ENCODE assay signal across 8 cellular contexts in the genomic region with DNA sequence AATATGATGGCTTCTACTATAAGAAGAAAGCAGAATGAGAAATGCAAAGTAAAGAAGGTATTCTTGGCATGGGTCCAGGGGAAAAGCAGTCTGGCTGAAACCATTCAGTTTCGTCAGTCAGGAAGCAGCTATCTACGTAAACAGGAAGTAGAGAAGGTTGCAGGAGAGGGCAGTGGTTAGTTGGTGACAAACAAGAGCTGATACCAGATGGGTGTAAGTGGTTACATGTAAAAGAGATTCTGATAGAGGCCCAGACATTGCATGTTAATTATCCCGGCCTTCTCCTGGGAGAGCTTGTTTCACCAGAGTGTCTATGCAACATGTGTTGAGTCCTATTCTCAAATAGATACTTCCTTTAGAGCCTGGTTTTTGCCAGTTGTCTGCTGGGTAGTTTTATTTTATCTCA. TPM values are rescaled to one million over a fixed set of nuclear protein-coding genes. Genes with fewer than 3 reads are reported as not detected.
A peak's percentile ranks its signal among the peaks of the same experiment; 100 is the strongest.
DNase-seq lines count a peak whose midpoint lies in the region; ATAC-seq and TF ChIP-seq lines count a peak whose summit lies in the region.

No MANE protein-coding gene starts in this region.

- H3K27ac Mint-ChIP-seq in IgD-negative memory B cell (peak overlapping the region; percentile 30 to 94 (median 71)), T-cell (peak overlapping the region; percentile 88 to 93), progenitor cell of endocrine pancreas (no peak overlapping the region)

- H3K27me3 ChIP-seq in DND-41 (ENCODE audit: insufficient read depth, low read length, poor library complexity) (no peaks in the 10 kb centered on the region), brain microvascular endothelial cell (replicated peaks) (no peaks in the 10 kb centered on the region), muscle layer of duodenum (ENCODE audit: low read depth, low read length) (no peaks in the 10 kb centered on the region), H7 (ENCODE audit: control insufficient read depth, insufficient read depth, low read length) (no peaks in the 10 kb centered on the region)

- peak overlapping the region; percentile 49 for H3K9ac ChIP-seq in DND-41 (ENCODE audit: low read depth, low read length)

- CTCF ChIA-PET in T-cell (lab: Charles Lee), result interaction anchor here (0.5 to 2.3 kb wide), 22 partner anchors 9 to 329 kb away, joined by 3 to 28 read pairs (median 4); partner anchors contain the start of genes PDE3B (in 1 of the 2) and PSMA1 (in 1 of the 2)

- H3K9me3 ChIP-seq in DND-41 (ENCODE audit: insufficient read depth, low read length, severe bottlenecking) (no peaks in the 10 kb centered on the region), muscle layer of duodenum (ENCODE audit: control insufficient read depth in 1 of 2, low read length in 2 of 2) (no peaks in the 10 kb centered on the region)

- H3K4me1 Mint-ChIP-seq in IgD-negative memory B cell, result peaks cover 10 to 32% (median 29%) of the 10 kb centered on the region in 3 donors
- peaks cover 60 to 71% (median 68%) of the 10 kb centered on the region in 3 donors for H3K4me1 Mint-ChIP-seq in T-cell
- peaks cover 9% of the 10 kb centered on the region for H3K4me1 Mint-ChIP-seq in progenitor cell of endocrine pancreas (ENCODE audit: low read depth)

- peaks cover 2% of the 10 kb centered on the region for H3K36me3 Mint-ChIP-seq in IgD-negative memory B cell
- H3K36me3 Mint-ChIP-seq in T-cell, result peaks cover 46% of the 10 kb centered on the region
- peaks cover 17% of the 10 kb centered on the region for H3K36me3 Mint-ChIP-seq in progenitor cell of endocrine pancreas (ENCODE audit: insufficient read depth)

- H3K4me3 ChIP-seq in DND-41 (ENCODE audit: low read depth in 1 of 2, low read length in 2 of 2) (peak overlapping the region in 1 of 2 experiments; percentile 11; a peak in 2 of 4 replicates), brain microvascular endothelial cell (ENCODE audit: low read depth, low read length) (no peak overlapping the region), muscle layer of duodenum (ENCODE audit: low read depth in 1 of 2, low read length in 2 of 2) (no peak overlapping the region), H7 (ENCODE audit: insufficient read depth, low read depth, low read length) (no peak overlapping the region)

- TF ChIP-seq CTCF in DND-41 (IDR thresholded peaks at IDR 0.05; ENCODE audit: borderline replicate concordance, extremely low read depth, low read length, poor library complexity, severe bottlenecking) (peak; percentile 32), brain microvascular endothelial cell (IDR thresholded peaks at IDR 0.05; ENCODE audit: low read depth, low read length, missing control alignments) (no peak), progenitor cell of endocrine pancreas (IDR thresholded peaks at IDR 0.05; ENCODE audit: unreplicated experiment) (no peak)

- H3K27me3 Mint-ChIP-seq in IgD-negative memory B cell (no peaks in the 10 kb centered on the region), T-cell (no peaks in the 10 kb centered on the region), progenitor cell of endocrine pancreas (no peaks in the 10 kb centered on the region)

- ATAC-seq in DND-41 (ENCODE audit: insufficient read depth, low read depth) (peak; percentile 99), GM21390 (IDR thresholded peaks at IDR 0.05; ENCODE audit: unreplicated experiment) (peak; percentile 100), T-cell (replicated peaks in 1 of 4) (peak; percentile 98 to 99 (median 98))

- POLR2A ChIA-PET in T-cell (lab: Charles Lee), result interaction anchor here (0.6 to 2.3 kb wide), 22 partner anchors 10 to 187 kb away, joined by 3 to 20 read pairs (median 4); no protein-coding TSS in a partner anchor

- H3K9me3 Mint-ChIP-seq in IgD-negative memory B cell (peaks cover 0 to 4% (median 1%) of the 10 kb centered on the region in 3 donors), T-cell (peaks cover 10 to 18% (median 18%) of the 10 kb centered on the region in 3 donors), progenitor cell of endocrine pancreas (ENCODE audit: low read depth) (peaks cover 5% of the 10 kb centered on the region)

- peak overlapping the region; percentile 49 for H3K4me2 ChIP-seq in DND-41 (ENCODE audit: insufficient read depth, low read length)

- in situ Hi-C loops in brain microvascular endothelial cell (cut with HindIII; ENCODE audit: low pct_ligation_motif_present, low sequenced_read_pairs), result no loop called here

- H3K36me3 ChIP-seq in DND-41 (ENCODE audit: insufficient read depth, low read length), result no peaks in the 10 kb centered on the region
- no peaks in the 10 kb centered on the region for H3K36me3 ChIP-seq in brain microvascular endothelial cell (replicated peaks)
- no peaks in the 10 kb centered on the region for H3K36me3 ChIP-seq in muscle layer of duodenum (ENCODE audit: control insufficient read depth in 1 of 2, insufficient read depth in 2 of 2, low read length in 2 of 2)
- no peaks in the 10 kb centered on the region for H3K36me3 ChIP-seq in H7 (replicated peaks; ENCODE audit: control insufficient read depth, insufficient read depth, low read length)

- peak overlapping the region; percentile 65 for H2AFZ ChIP-seq in DND-41 (ENCODE audit: low read depth, low read length)

- no peaks in the 10 kb centered on the region for H3K79me2 ChIP-seq in DND-41 (ENCODE audit: insufficient read depth, low read length)

- H3K4me1 ChIP-seq in DND-41 (ENCODE audit: insufficient read depth, low read length) (peaks cover 39% of the 10 kb centered on the region), muscle layer of duodenum (ENCODE audit: control insufficient read depth in 1 of 2, insufficient read depth in 2 of 2, low read length in 2 of 2) (no peaks in the 10 kb centered on the region)

- peak overlapping the region; percentile 98 for H3K27ac ChIP-seq in DND-41 (ENCODE audit: low read length)
- H3K27ac ChIP-seq in brain microvascular endothelial cell, result no peak overlapping the region
- H3K27ac ChIP-seq in muscle layer of duodenum (ENCODE audit: low read length), result peak overlapping the region; percentile 63

- H3K4me3 Mint-ChIP-seq in IgD-negative memory B cell (peak overlapping the region; percentile 0 to 76 (median 66)), T-cell (peak overlapping the region; percentile 45 to 63 (median 50)), progenitor cell of endocrine pancreas (ENCODE audit: low read depth) (no peak overlapping the region)

- DNase-seq in DND-41 (peak; percentile 79), T-cell (peak; percentile 26 to 89 (median 70)), brain microvascular endothelial cell (peak; percentile 54), H7 (no peak), progenitor cell of endocrine pancreas (ENCODE audit: low spot score, unreplicated experiment) (no peak)

- no peaks in the 10 kb centered on the region for H4K20me1 ChIP-seq in DND-41 (ENCODE audit: insufficient read depth, low read length)

RNA-seq across cellular contexts. Expression of gene PSMA1, which starts 58.4 kb away (rescaled TPM):
- polyA plus RNA-seq in IgD-negative memory B cell, result 138 TPM
- 100 to 1,000 TPM; 107 to 137 (median 115) TPM for total RNA-seq in T-cell
- 214 and 252 TPM in 2 replicates for total RNA-seq in H7 (2014; rRNA removed; shearing (Covaris generic))
- total RNA-seq in progenitor cell of endocrine pancreas, result 144 and 147 TPM in 2 replicates

Comparison
In these comparisons a context has a peak if more than half of its experiments do, and no peak if none do; other contexts are left out.
1. DNase-seq: peak in DND-41 (single experiment), T-cell (34 of 34) and brain microvascular endothelial cell (single experiment); none in H7 (single experiment) and progenitor cell of endocrine pancreas (single experiment).
2. Peak in every context shown above with its lines, with median percentiles within 50 percentile points of each other: ATAC-seq.